In genomic region chr22:20116951-20117645, GRCh38 we compare ENCODE assay signal across 8 cellular contexts. TPM values are rescaled to one million over a fixed set of nuclear protein-coding genes. Genes with fewer than 3 reads are reported as not detected.
DNase-seq lines count a peak whose midpoint lies in the region; ATAC-seq and TF ChIP-seq lines count a peak whose summit lies in the region.

Gene TRMT2A (minus strand): TSS chr22:20117226. CDS start chr22:20116906, 320 bp downstream.

- no peaks in the 10 kb centered on the region for H3K27me3 Mint-ChIP-seq in T-helper 1 cell treated with Interleukin-12 subunit alpha and Interleukin-12 subunit beta and Interleukin-4 antibody, amounts not matched to agents 30 μg/mL and 1 μg/mL, for 36 hours (ENCODE audit: low read depth)

- intact Hi-C loops in uterus (cut with DNase I; ENCODE audit: low total_unique reads): loop anchor here (10.0 kb wide), 1 partner anchor 142 kb away; no protein-coding TSS in a partner anchor

- H3K4me3 Mint-ChIP-seq in T-helper 1 cell treated with Interleukin-12 subunit alpha and Interleukin-12 subunit beta and Interleukin-4 antibody, amounts not matched to agents 30 μg/mL and 1 μg/mL, for 36 hours: peak within 1 kb of the TSS; percentile 97

- in situ Hi-C loops in GM13977 (cut with MboI; ENCODE audit: low pct_unique_long_range_greater_than_20kb, low sequenced_read_pairs, unreplicated experiment): no loop called here

- H3K36me3 ChIP-seq in right atrium auricular region (peaks cover 51% of the 10 kb centered on the region), uterus (no peaks in the 10 kb centered on the region)

- H3K27me3 ChIP-seq in right atrium auricular region (no peaks in the 10 kb centered on the region), uterus (no peaks in the 10 kb centered on the region)

- H3K4me3 ChIP-seq in right atrium auricular region: peak within 1 kb of the TSS; percentile 91
- H3K4me3 ChIP-seq in uterus: peak within 1 kb of the TSS; percentile 51 to 95

- peaks cover 26% of the 10 kb centered on the region for H3K36me3 Mint-ChIP-seq in T-helper 1 cell treated with Interleukin-12 subunit alpha and Interleukin-12 subunit beta and Interleukin-4 antibody, amounts not matched to agents 30 μg/mL and 1 μg/mL, for 36 hours (ENCODE audit: low read depth)

- H3K4me1 ChIP-seq in right atrium auricular region (peaks cover 0 to 49% of the 10 kb centered on the region in 2 donors), uterus (peaks cover 4 to 7% of the 10 kb centered on the region in 2 donors)

- peaks cover 18% of the 10 kb centered on the region for H3K4me1 Mint-ChIP-seq in T-helper 1 cell treated with Interleukin-12 subunit alpha and Interleukin-12 subunit beta and Interleukin-4 antibody, amounts not matched to agents 30 μg/mL and 1 μg/mL, for 36 hours (ENCODE audit: low read depth)

- no peaks in the 10 kb centered on the region for H3K9me3 ChIP-seq in right atrium auricular region
- H3K9me3 ChIP-seq in uterus: no peaks in the 10 kb centered on the region

- no peaks in the 10 kb centered on the region for H3K9me3 Mint-ChIP-seq in T-helper 1 cell treated with Interleukin-12 subunit alpha and Interleukin-12 subunit beta and Interleukin-4 antibody, amounts not matched to agents 30 μg/mL and 1 μg/mL, for 36 hours

- TF ChIP-seq CTCF in GM13977 (IDR thresholded peaks at IDR 0.05; ENCODE audit: extremely low read depth, insufficient read depth, missing control alignments): peak; percentile 38
- no peak for TF ChIP-seq CTCF in right atrium auricular region (IDR thresholded peaks at IDR 0.05)
- peak in 3 of 4 experiments; percentile 9 to 44 (median 22) for TF ChIP-seq CTCF in uterus (IDR thresholded peaks at IDR 0.05)

- peak within 1 kb of the TSS; percentile 98 for H3K27ac Mint-ChIP-seq in T-helper 1 cell treated with Interleukin-12 subunit alpha and Interleukin-12 subunit beta and Interleukin-4 antibody, amounts not matched to agents 30 μg/mL and 1 μg/mL, for 36 hours

- DNase-seq in GM13977 (ENCODE audit: low spot score) (peak; percentile 100), NCI-H1694 (lab: John Stamatoyannopoulos, UW) (peak; percentile 90), amygdala (lab: John Stamatoyannopoulos, UW) (peak; percentile 84 to 99 (median 94)), right atrium auricular region (ENCODE audit: low spot score) (peak; percentile 98), pulmonary artery endothelial cell (ENCODE audit: low read depth, low spot score) (peak; percentile 97), uterus (peak; percentile 98 to 99)

- H3K27ac ChIP-seq in right atrium auricular region: peak within 1 kb of the TSS; percentile 88 to 93
- peak within 1 kb of the TSS; percentile 75 to 87 for H3K27ac ChIP-seq in uterus

- peak; percentile 75 for ATAC-seq in HG02884 (IDR thresholded peaks at IDR 0.05; ENCODE audit: unreplicated experiment)

- TF ChIP-seq POLR2A in uterus (IDR thresholded peaks at IDR 0.05): peak; percentile 58 to 68

RNA-seq across cellular contexts. Expression of gene TRMT2A, which starts in this region (rescaled TPM):
- total RNA-seq in right atrium auricular region: 10 to 100 TPM; 16.0 to 17.6 TPM
- 46.5 and 62.3 TPM in 2 replicates for total RNA-seq in pulmonary artery endothelial cell
- 100 to 1,000 TPM in 1 of 4 donors, 10 to 100 TPM in 3; 30.9 to 123 (median 45.3) TPM for total RNA-seq in uterus

Comparison
In these comparisons a context has a peak if more than half of its experiments do, and no peak if none do; other contexts are left out.
1. Peak in every context shown above with its lines: DNase-seq, ATAC-seq, H3K4me3 ChIP-seq and H3K27ac ChIP-seq.
2. CTCF ChIP-seq: peak in GM13977 (single experiment) and uterus (3 of 4); none in right atrium auricular region (0 of 2).